23 cellular contexts compared by ENCODE assay signal in the genomic region with DNA sequence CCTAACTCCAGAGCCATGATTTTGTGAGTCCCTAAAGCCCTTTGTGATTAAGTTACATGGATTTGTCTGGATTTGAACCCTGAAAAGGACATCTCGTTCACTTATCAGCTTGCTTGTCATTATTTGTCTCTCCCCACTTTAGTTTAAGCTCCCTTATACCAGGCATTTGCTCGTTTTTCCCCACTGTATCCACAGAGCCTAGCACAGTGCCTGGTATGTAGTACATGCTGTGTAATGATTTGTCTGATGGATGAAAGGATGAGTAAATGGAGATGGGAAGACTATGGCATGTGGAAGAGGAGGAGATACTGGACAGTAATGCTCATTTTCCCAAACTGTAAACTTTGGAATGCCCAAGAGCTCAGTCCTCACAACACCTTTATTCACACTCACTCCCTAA. TPM values are rescaled to one million over a fixed set of nuclear protein-coding genes. Genes with fewer than 3 reads are reported as not detected.
"Had no signal": no experiment of that assay in that cellular context is flagged by ENCODE, and none has a peak within 500 bp of the region (broad histone marks: within the 10 kb centered on the region; RNA-seq: fewer than 3 reads in every experiment).

No MANE protein-coding gene starts in this region.

- H3K4me1 Mint-ChIP-seq: stimulated activated memory B cell treated with anti-CD40 and anti-IgM and Interleukin-4, amounts not matched to agents 10 μg/mL and 1 μg/mL and 100 μg/mL, for 72 hours had no signal

- H3K36me3 ChIP-seq: esophagus squamous epithelium, left ventricle myocardium inferior, prostate gland, SJCRH30, tibial artery, vagina had no signal

- FAIRE-seq: endothelial cell of umbilical vein, TTC549 had no signal

- H3K4me3 ChIP-seq: coronary artery, esophagus squamous epithelium, left ventricle myocardium inferior, prostate gland, SJCRH30, tibial artery, vagina had no signal

- ATAC-seq: sciatic nerve; stimulated activated memory B cell treated with anti-CD40 and anti-IgM and Interleukin-4, amounts not matched to agents 10 μg/mL and 1 μg/mL and 100 μg/mL, for 72 hours; WTC11 had no signal

- H3K27ac Mint-ChIP-seq: stimulated activated memory B cell treated with anti-CD40 and anti-IgM and Interleukin-4, amounts not matched to agents 10 μg/mL and 1 μg/mL and 100 μg/mL, for 72 hours; WTC11 had no signal

- H3K27ac ChIP-seq: prostate gland, SJCRH30, tibial artery, vagina had no signal

- H3K9me3 Mint-ChIP-seq: central memory CD8-positive, alpha-beta T cell; stimulated activated memory B cell treated with anti-CD40 and anti-IgM and Interleukin-4, amounts not matched to agents 10 μg/mL and 1 μg/mL and 100 μg/mL, for 72 hours had no signal

- H3K27me3 ChIP-seq: esophagus squamous epithelium, SJCRH30, tibial artery, vagina had no signal

- H3K27me3 Mint-ChIP-seq: activated CD4-positive, alpha-beta T cell treated with anti-CD3 and anti-CD28 coated beads, Interleukin-2, amount 10 ng/mL, durations not matched to agents 7 days and 5 days; central memory CD8-positive, alpha-beta T cell; stimulated activated memory B cell treated with anti-CD40 and anti-IgM and Interleukin-4, amounts not matched to agents 10 μg/mL and 1 μg/mL and 100 μg/mL, for 72 hours had no signal

- H3K36me3 Mint-ChIP-seq: stimulated activated memory B cell treated with anti-CD40 and anti-IgM and Interleukin-4, amounts not matched to agents 10 μg/mL and 1 μg/mL and 100 μg/mL, for 72 hours; WTC11 had no signal

- DNase-seq: activated CD4-positive, alpha-beta T cell treated with anti-CD3 and anti-CD28 coated beads, Interleukin-2, amount 10 ng/mL, durations not matched to agents 7 days and 5 days; activated naive CD4-positive, alpha-beta T cell treated with anti-CD3 and anti-CD28 coated beads, Interleukin-2, amount 50 U/mL, for 16 hours; amniotic stem cell; effector CD4-positive, alpha-beta T cell; esophagus squamous epithelium; hypothalamus; left ventricle myocardium inferior; mesendoderm; nephron progenitor cell; SJCRH30; stimulated activated CD4-positive, alpha-beta T cell treated with anti-CD3 and anti-CD28 coated beads, Interleukin-1b, Interleukin-23, amount 100 ng/mL, for 48 hours; tibial artery had no signal

- H3K9me3 ChIP-seq: esophagus squamous epithelium, prostate gland, SJCRH30, tibial artery, vagina had no signal

- H3K4me3 Mint-ChIP-seq: activated CD4-positive, alpha-beta T cell treated with anti-CD3 and anti-CD28 coated beads, Interleukin-2, amount 10 ng/mL, durations not matched to agents 7 days and 5 days; central memory CD8-positive, alpha-beta T cell; nephron progenitor cell; stimulated activated memory B cell treated with anti-CD40 and anti-IgM and Interleukin-4, amounts not matched to agents 10 μg/mL and 1 μg/mL and 100 μg/mL, for 72 hours; WTC11 had no signal

- H3K4me1 ChIP-seq: prostate gland, SJCRH30 had no signal

RNA-seq across cellular contexts. Expression of gene MCHR1, which starts 9.2 kb away (rescaled TPM):
- total RNA-seq: activated CD4-positive, alpha-beta T cell treated with anti-CD3 and anti-CD28 coated beads, Interleukin-2, amount 10 ng/mL, durations not matched to agents 7 days and 5 days; endothelial cell of umbilical vein; omental fat pad; T-helper 2 cell treated with Interferon-gamma antibody and Interleukin-4, amounts not matched to agents 100 ng/mL and 5 ng/mL, for 36 hours; vagina had no signal
- polyA plus RNA-seq: endothelial cell of umbilical vein had no signal
